Comparison of ENCODE assay signal across 19 cellular contexts in genomic region chr2:108171652-108172051, GRCh38.
"Had no signal": no experiment of that assay in that cellular context is flagged by ENCODE, and none has a peak within 500 bp of the region (broad histone marks: within the 10 kb centered on the region; RNA-seq: fewer than 3 reads in every experiment).

No MANE protein-coding gene starts in this region.

- H3K27ac Mint-ChIP-seq: activated naive CD8-positive, alpha-beta T cell; memory B cell had no signal

- FAIRE-seq: endothelial cell of umbilical vein, frontal cortex, TTC549, urothelium cell line had no signal

- H3K4me1 ChIP-seq: thyroid gland had no signal

- H3K27me3 ChIP-seq: thyroid gland had no signal

- H3K36me3 ChIP-seq: thyroid gland had no signal

- ATAC-seq: left ventricle myocardium superior had no signal

- H3K27ac ChIP-seq: thyroid gland had no signal

- H3K4me3 ChIP-seq: thyroid gland had no signal

- DNase-seq: activated CD4-positive, alpha-beta T cell treated with anti-CD3 and anti-CD28 coated beads, Interleukin-2, amount 50 U/mL, for 48 hours; activated gamma-delta T cell treated with Interleukin-2 at 50 U/mL for 16 hours; dermis blood vessel endothelial cell; effector memory CD4-positive, alpha-beta T cell; head of caudate nucleus; kidney glomerular epithelial cell; left ventricle myocardium superior; occipital lobe; posterior cingulate gyrus; stimulated activated CD8-positive, alpha-beta memory T cell treated with anti-CD3 and anti-CD28 coated beads, Interleukin-4, amount 100 ng/mL, for 48 hours; stimulated activated naive CD4-positive, alpha-beta T cell; T-helper 2 cell; thyroid gland had no signal

- H3K36me3 Mint-ChIP-seq: activated naive CD8-positive, alpha-beta T cell; memory B cell had no signal

- H3K9me3 ChIP-seq: thyroid gland had no signal
